In the genomic region with DNA sequence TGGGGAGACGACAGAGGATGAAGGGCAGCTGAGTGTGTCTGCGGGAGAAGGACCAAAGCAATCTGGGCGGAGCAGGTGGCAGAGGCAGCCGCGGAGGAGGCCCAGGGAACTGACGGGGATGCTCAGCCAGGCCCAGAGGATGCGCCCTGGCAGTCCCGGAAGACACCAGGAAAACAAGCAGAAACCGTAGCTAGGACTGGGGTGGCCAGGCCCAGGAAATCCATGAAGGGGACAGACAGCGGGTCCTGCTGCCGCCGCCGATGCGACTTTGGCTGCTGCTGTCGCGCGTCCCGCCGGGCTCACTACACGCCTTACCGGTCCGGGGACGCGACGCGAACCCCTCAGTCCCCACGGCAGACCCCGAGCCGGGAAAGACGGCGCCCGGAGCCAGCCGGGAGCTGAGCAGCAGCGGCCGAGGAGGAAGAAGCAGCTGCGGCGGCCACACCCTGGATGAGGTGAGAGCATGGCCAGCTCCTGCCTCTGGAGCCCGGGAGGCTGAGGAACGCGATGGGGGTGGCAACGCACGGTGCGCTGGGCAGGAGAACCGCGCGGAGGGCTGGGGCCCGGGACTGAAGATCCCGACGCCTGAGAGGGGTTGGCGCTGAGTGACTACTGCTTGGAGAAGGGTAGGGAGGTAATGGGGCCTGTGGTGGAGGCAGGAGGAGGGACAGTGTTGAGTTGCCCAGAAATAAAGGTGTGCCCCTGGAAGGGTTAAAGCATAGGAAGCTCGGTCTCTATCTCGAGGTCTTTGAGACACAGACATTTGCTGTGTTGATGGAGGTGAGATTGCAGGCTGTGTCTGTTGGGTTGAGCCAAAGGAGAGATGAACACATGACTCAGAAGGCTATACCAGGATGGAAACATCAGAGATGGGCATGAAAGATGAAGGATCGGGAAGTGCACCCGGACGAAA, we compare ENCODE assay signal across 8 cellular contexts. TPM values are rescaled to one million over a fixed set of nuclear protein-coding genes. Genes with fewer than 3 reads are reported as not detected.
A peak's percentile ranks its signal among the peaks of the same experiment; 100 is the strongest.
DNase-seq lines count a peak whose midpoint lies in the region; ATAC-seq, FAIRE-seq and TF ChIP-seq lines count a peak whose summit lies in the region.
"Not testable (repeated sequence)": the region's sequence is repeated elsewhere in the genome, so short reads cannot be mapped to it uniquely, and the experiment has no call there.

No MANE protein-coding gene starts in this region.

- not testable (repeated sequence) for H4K20me1 ChIP-seq in endothelial cell of umbilical vein (replicated peaks; ENCODE audit: control insufficient read depth, extremely low read depth, insufficient read depth, low read length); neural cell (ENCODE audit: insufficient read depth)

- H3K79me2 ChIP-seq in endothelial cell of umbilical vein (ENCODE audit: control insufficient read depth, insufficient read depth, low read length); neural cell (replicated peaks; ENCODE audit: insufficient read depth, low read length): not testable (repeated sequence)

- H3K4me2 ChIP-seq in endothelial cell of umbilical vein (ENCODE audit: insufficient read depth, low read length); neural cell (ENCODE audit: low read length): not testable (repeated sequence)

- not testable (repeated sequence) for H3K27me3 Mint-ChIP-seq in activated naive CD8-positive, alpha-beta T cell treated with anti-CD3 and anti-CD28 coated beads, Interleukin-2, amount 10 ng/mL, durations not matched to agents 7 days and 5 days

- dilution Hi-C loops in endothelial cell of umbilical vein (cut with MboI; ENCODE audit: extremely low pct_ligation_motif_present, low sequenced_read_pairs): not testable (repeated sequence)

- peak overlapping the region; percentile 81 for H2AFZ ChIP-seq in endothelial cell of umbilical vein (ENCODE audit: low read depth, low read length)
- H2AFZ ChIP-seq in neural cell (ENCODE audit: low read depth, low read length): not testable (repeated sequence)

- TF ChIP-seq EP300 in neural cell (conservative IDR thresholded peaks at IDR 0.05; ENCODE audit: poor library complexity, severe bottlenecking): not testable (repeated sequence)

- FAIRE-seq in endothelial cell of umbilical vein (lab: Jason Lieb, UNC): not testable (repeated sequence)

- BruUV-seq in endothelial cell of umbilical vein (replicated peaks; lab: Mats Ljungman, UMichigan): not testable (repeated sequence)

- not testable (repeated sequence) for H3K36me3 ChIP-seq in HUES6 (ENCODE audit: control insufficient read depth, insufficient read depth, low read length); endothelial cell of umbilical vein (ENCODE audit: control insufficient read depth in 2 of 2, extremely low read depth in 1 of 2, insufficient read depth in 2 of 2, low read length in 2 of 2); iPS-15b (ENCODE audit: control insufficient read depth, insufficient read depth, low read length); neural cell (ENCODE audit: insufficient read depth, low read length)

- H3K27ac Mint-ChIP-seq in activated naive CD8-positive, alpha-beta T cell treated with anti-CD3 and anti-CD28 coated beads, Interleukin-2, amount 10 ng/mL, durations not matched to agents 7 days and 5 days: not testable (repeated sequence)

- TF ChIP-seq POLR2A in endothelial cell of umbilical vein (IDR thresholded peaks at IDR 0.05; ENCODE audit: low read depth, low read length): not testable (repeated sequence)

- peak overlapping the region; percentile 82 for H3K4me3 Mint-ChIP-seq in activated naive CD8-positive, alpha-beta T cell treated with anti-CD3 and anti-CD28 coated beads, Interleukin-2, amount 10 ng/mL, durations not matched to agents 7 days and 5 days

- H3K9me2 ChIP-seq in neural cell (ENCODE audit: insufficient read depth, low read length): not testable (repeated sequence)

- POLR2A ChIA-PET in activated naive CD8-positive, alpha-beta T cell treated with anti-CD3 and anti-CD28 coated beads, Interleukin-2, amount 10 ng/mL, durations not matched to agents 7 days and 5 days (lab: Charles Lee); endothelial cell of umbilical vein (lab: Charles Lee): not testable (repeated sequence)

- not testable (repeated sequence) for H3K4me1 ChIP-seq in HUES6 (ENCODE audit: control insufficient read depth, insufficient read depth, low read length); endothelial cell of umbilical vein (ENCODE audit: control insufficient read depth, extremely low read depth, insufficient read depth, low read length); iPS-15b (ENCODE audit: control insufficient read depth, insufficient read depth, low read length)

- not testable (repeated sequence) for H3K9me3 Mint-ChIP-seq in activated naive CD8-positive, alpha-beta T cell treated with anti-CD3 and anti-CD28 coated beads, Interleukin-2, amount 10 ng/mL, durations not matched to agents 7 days and 5 days

- not testable (repeated sequence) for H3F3A ChIP-seq in neural cell (ENCODE audit: insufficient read depth, low read length, poor library complexity, severe bottlenecking)

- not testable (repeated sequence) for TF ChIP-seq RAD21 in neural cell (conservative IDR thresholded peaks at IDR 0.05)

- not testable (repeated sequence) for H3K9me1 ChIP-seq in endothelial cell of umbilical vein (replicated peaks; ENCODE audit: control insufficient read depth, extremely low read depth, insufficient read depth, low read length)

- H3K4me3 ChIP-seq in HUES6 (ENCODE audit: low read depth, low read length): peak overlapping the region; percentile 49
- peak overlapping the region; percentile 40 for H3K4me3 ChIP-seq in WI38 (ENCODE audit: low read depth, low read length)
- H3K4me3 ChIP-seq in endothelial cell of umbilical vein (replicated peaks in 1 of 3; ENCODE audit: insufficient read depth in 1 of 3, low read depth in 1 of 3, low read length in 3 of 3): peak overlapping the region in 1 of 3 experiments; percentile 6
- peak overlapping the region; percentile 12 for H3K4me3 ChIP-seq in iPS-15b (ENCODE audit: low read depth, low read length)
- peak overlapping the region; percentile 50 for H3K4me3 ChIP-seq in neural cell (ENCODE audit: low read length)

- intact Hi-C loops in endothelial cell of umbilical vein (cut with micrococcal nuclease): not testable (repeated sequence)

- TF ChIP-seq CTCF in WI38 (IDR thresholded peaks at IDR 0.05; ENCODE audit: low read depth, low read length); endothelial cell of umbilical vein (IDR thresholded peaks at IDR 0.05; ENCODE audit: extremely low read depth in 1 of 2, insufficient read depth in 1 of 2, low read depth in 1 of 2, low read length in 2 of 2); neural cell (IDR thresholded peaks at IDR 0.05; ENCODE audit: poor library complexity, severe bottlenecking): not testable (repeated sequence)

- H3K9me3 ChIP-seq in HUES6 (ENCODE audit: control insufficient read depth, insufficient read depth, low read depth, low read length); endothelial cell of umbilical vein (replicated peaks; ENCODE audit: control insufficient read depth, insufficient read depth, low read length); iPS-15b (ENCODE audit: control insufficient read depth, insufficient read depth, low read length); neural cell (ENCODE audit: low read length): not testable (repeated sequence)

- peak; percentile 5 for DNase-seq in Ammon's horn (ENCODE audit: low spot score)
- peak; percentile 52 for DNase-seq in activated naive CD8-positive, alpha-beta T cell treated with anti-CD3 and anti-CD28 coated beads, Interleukin-2, amount 10 ng/mL, durations not matched to agents 7 days and 5 days
- not testable (repeated sequence) for DNase-seq in endothelial cell of umbilical vein (ENCODE audit: low read depth, low spot score)
- DNase-seq in stimulated activated CD8-positive, alpha-beta memory T cell treated with anti-CD3 and anti-CD28 coated beads, Interleukin-4, amount 100 ng/mL, for 48 hours: peak; percentile 24

- ATAC-seq in activated naive CD8-positive, alpha-beta T cell treated with anti-CD3 and anti-CD28 coated beads, Interleukin-2, amount 10 ng/mL, durations not matched to agents 7 days and 5 days (ENCODE audit: low read depth): peak; percentile 66

- not testable (repeated sequence) for H3K27me3 ChIP-seq in HUES6 (ENCODE audit: control insufficient read depth, insufficient read depth, low read length); endothelial cell of umbilical vein (ENCODE audit: control insufficient read depth in 2 of 2, insufficient read depth in 2 of 2, low read length in 2 of 2); iPS-15b (ENCODE audit: control insufficient read depth, insufficient read depth, low read length); neural cell (ENCODE audit: insufficient read depth, low read depth, low read length)

- CTCF ChIA-PET in endothelial cell of umbilical vein (lab: Charles Lee): not testable (repeated sequence)

- H3K36me3 Mint-ChIP-seq in activated naive CD8-positive, alpha-beta T cell treated with anti-CD3 and anti-CD28 coated beads, Interleukin-2, amount 10 ng/mL, durations not matched to agents 7 days and 5 days: not testable (repeated sequence)

- not testable (repeated sequence) for H3K9ac ChIP-seq in HUES6 (ENCODE audit: low read length); endothelial cell of umbilical vein (replicated peaks; ENCODE audit: extremely low read depth, insufficient read depth, low read length); iPS-15b (ENCODE audit: low read depth, low read length); neural cell (ENCODE audit: low read length)

- not testable (repeated sequence) for H3K4me1 Mint-ChIP-seq in activated naive CD8-positive, alpha-beta T cell treated with anti-CD3 and anti-CD28 coated beads, Interleukin-2, amount 10 ng/mL, durations not matched to agents 7 days and 5 days

- not testable (repeated sequence) for H3K27ac ChIP-seq in HUES6 (ENCODE audit: low read depth, low read length); endothelial cell of umbilical vein (ENCODE audit: insufficient read depth, low read depth, low read length); neural cell (ENCODE audit: low read length)

RNA-seq across cellular contexts. Expression of a gene that starts 20.8 kb away (rescaled TPM):
- total RNA-seq in activated naive CD8-positive, alpha-beta T cell treated with anti-CD3 and anti-CD28 coated beads, Interleukin-2, amount 10 ng/mL, durations not matched to agents 7 days and 5 days: 10 to 100 TPM; 29.4 to 32.0 TPM
- 26.5 and 27.3 TPM in 2 replicates for total RNA-seq in endothelial cell of umbilical vein
- polyA plus RNA-seq in endothelial cell of umbilical vein (12.5 and 14.2 TPM in 2 replicates), neural cell (29.3 and 29.9 TPM in 2 replicates)
- 13.0 and 13.2 TPM in 2 replicates for polyA plus RNA-seq in endothelial cell of umbilical vein (2011; cell fraction: cytosol; rRNA removed)
- 25.6 and 31.8 TPM in 2 replicates for polyA plus RNA-seq in endothelial cell of umbilical vein (2011; cell fraction: nucleus; rRNA removed)
- 26.1 and 35.6 TPM in 2 replicates for polyA plus RNA-seq in endothelial cell of umbilical vein (2012)
- polyA minus RNA-seq in endothelial cell of umbilical vein (24.0 and 26.0 TPM in 2 replicates), neural cell (38.0 and 41.4 TPM in 2 replicates)
- 16.0 TPM for polyA minus RNA-seq in endothelial cell of umbilical vein (2011; cell fraction: cytosol; rRNA and poly(A)+ RNA removed)
- polyA minus RNA-seq in endothelial cell of umbilical vein (2011; cell fraction: nucleus; rRNA and poly(A)+ RNA removed): 47.7 and 70.3 TPM in 2 replicates
